ENCODE assay signal across 10 cellular contexts in genomic region chr9:95089916-95090791, GRCh38.
A peak's percentile ranks its signal among the peaks of the same experiment; 100 is the strongest.
DNase-seq lines count a peak whose midpoint lies in the region; ATAC-seq and TF ChIP-seq lines count a peak whose summit lies in the region.
"Had no signal": no experiment of that assay in that cellular context is flagged by ENCODE, and none has a peak within 500 bp of the region (broad histone marks: within the 10 kb centered on the region; RNA-seq: fewer than 3 reads in every experiment).

No MANE protein-coding gene starts in this region.

- CTCF ChIA-PET in activated naive CD4-positive, alpha-beta T cell treated with anti-CD3 and anti-CD28 coated beads, Interleukin-2, amount 10 ng/mL, durations not matched to agents 7 days and 5 days (lab: Charles Lee) = no interaction called here
- CTCF ChIA-PET in CD4-positive, alpha-beta T cell (lab: Charles Lee) = no interaction called here

- H3K27ac Mint-ChIP-seq in activated naive CD4-positive, alpha-beta T cell treated with anti-CD3 and anti-CD28 coated beads, Interleukin-2, amount 10 ng/mL, durations not matched to agents 7 days and 5 days = no peak overlapping the region
- H3K27ac Mint-ChIP-seq in CD4-positive, alpha-beta T cell = no peak overlapping the region

- 0 out of 2 replicates have a peak overlapping the region, but pooled peaks have one; percentile 6 for H3K27ac ChIP-seq in BLaER1
- peak overlapping the region; percentile 94 to 95 for H3K27ac ChIP-seq in ascending aorta
- H3K27ac ChIP-seq in right atrium auricular region = peak overlapping the region; percentile 71 to 85
- peak overlapping the region; percentile 77 for H3K27ac ChIP-seq in prostate gland
- H3K27ac ChIP-seq in CD4-positive, alpha-beta T cell (ENCODE audit: low read depth, low read length) = no peak overlapping the region

- POLR2A ChIA-PET in CD4-positive, alpha-beta T cell (lab: Charles Lee) = no interaction called here

- H3K9ac ChIP-seq in BLaER1 = no peak overlapping the region

- peaks cover 18% of the 10 kb centered on the region for H3K36me3 ChIP-seq in BLaER1
- H3K36me3 ChIP-seq in ascending aorta = peaks cover 20 to 33% of the 10 kb centered on the region in 2 donors
- H3K36me3 ChIP-seq in right atrium auricular region = peaks cover 69% of the 10 kb centered on the region
- peaks cover 0 to 4% of the 10 kb centered on the region in 2 donors for H3K36me3 ChIP-seq in prostate gland

- no peaks in the 10 kb centered on the region for H3K9me3 Mint-ChIP-seq in activated naive CD4-positive, alpha-beta T cell treated with anti-CD3 and anti-CD28 coated beads, Interleukin-2, amount 10 ng/mL, durations not matched to agents 7 days and 5 days
- H3K9me3 Mint-ChIP-seq in CD4-positive, alpha-beta T cell = no peaks in the 10 kb centered on the region

- TF ChIP-seq CTCF in ascending aorta (IDR thresholded peaks at IDR 0.05) = no peak
- TF ChIP-seq CTCF in right atrium auricular region (IDR thresholded peaks at IDR 0.05) = peak in 1 of 2 donors; percentile 20
- no peak for TF ChIP-seq CTCF in prostate gland (IDR thresholded peaks at IDR 0.05)
- no peak for TF ChIP-seq CTCF in CD4-positive, alpha-beta T cell (IDR thresholded peaks at IDR 0.05)

- H3K27me3 ChIP-seq in BLaER1 = no peaks in the 10 kb centered on the region
- H3K27me3 ChIP-seq in ascending aorta = no peaks in the 10 kb centered on the region
- H3K27me3 ChIP-seq in right atrium auricular region = no peaks in the 10 kb centered on the region
- H3K27me3 ChIP-seq in prostate gland (replicated peaks; ENCODE audit: insufficient read depth) = no peaks in the 10 kb centered on the region
- no peaks in the 10 kb centered on the region for H3K27me3 ChIP-seq in CD4-positive, alpha-beta T cell (ENCODE audit: control insufficient read depth, insufficient read depth, low read length)

- H3K4me3 Mint-ChIP-seq in activated naive CD4-positive, alpha-beta T cell treated with anti-CD3 and anti-CD28 coated beads, Interleukin-2, amount 10 ng/mL, durations not matched to agents 7 days and 5 days = no peak overlapping the region
- H3K4me3 Mint-ChIP-seq in CD4-positive, alpha-beta T cell = no peak overlapping the region

- peaks cover 7% of the 10 kb centered on the region for H3K27me3 Mint-ChIP-seq in activated naive CD4-positive, alpha-beta T cell treated with anti-CD3 and anti-CD28 coated beads, Interleukin-2, amount 10 ng/mL, durations not matched to agents 7 days and 5 days
- no peaks in the 10 kb centered on the region for H3K27me3 Mint-ChIP-seq in CD4-positive, alpha-beta T cell

- no peak for DNase-seq in ascending aorta (ENCODE audit: low spot score in 2 of 2)
- no peak for DNase-seq in right atrium auricular region (ENCODE audit: low spot score)
- no peak for DNase-seq in prostate gland (ENCODE audit: low spot score)
- no peak for DNase-seq in activated naive CD4-positive, alpha-beta T cell treated with anti-CD3 and anti-CD28 coated beads, Interleukin-2, amount 10 ng/mL, durations not matched to agents 7 days and 5 days
- no peak for DNase-seq in CD4-positive, alpha-beta T cell
- DNase-seq in islet precursor cell = no peak
- DNase-seq: dermis blood vessel endothelial cell; NK-92 treated with Interleukin-12 subunit alpha and Interleukin-12 subunit beta, amount 100 ng/mL, for 24 hours had no signal

- H3K9me3 ChIP-seq in BLaER1 = no peaks in the 10 kb centered on the region
- H3K9me3 ChIP-seq in ascending aorta = no peaks in the 10 kb centered on the region
- no peaks in the 10 kb centered on the region for H3K9me3 ChIP-seq in right atrium auricular region
- no peaks in the 10 kb centered on the region for H3K9me3 ChIP-seq in prostate gland
- no peaks in the 10 kb centered on the region for H3K9me3 ChIP-seq in CD4-positive, alpha-beta T cell (ENCODE audit: control insufficient read depth, low read length)

- H3K4me1 ChIP-seq in BLaER1 = peaks cover 80% of the 10 kb centered on the region
- H3K4me1 ChIP-seq in ascending aorta = peaks cover 48 to 79% of the 10 kb centered on the region in 2 donors
- peaks cover 3 to 89% of the 10 kb centered on the region in 2 donors for H3K4me1 ChIP-seq in right atrium auricular region
- peaks cover 36% of the 10 kb centered on the region for H3K4me1 ChIP-seq in prostate gland (replicated peaks)

- peaks cover 15% of the 10 kb centered on the region for H3K4me1 Mint-ChIP-seq in activated naive CD4-positive, alpha-beta T cell treated with anti-CD3 and anti-CD28 coated beads, Interleukin-2, amount 10 ng/mL, durations not matched to agents 7 days and 5 days
- H3K4me1 Mint-ChIP-seq in CD4-positive, alpha-beta T cell (ENCODE audit: low read depth) = peaks cover 21% of the 10 kb centered on the region

- peaks cover 17% of the 10 kb centered on the region for H4K20me1 ChIP-seq in BLaER1

- no peak for TF ChIP-seq POLR2A in prostate gland (IDR thresholded peaks at IDR 0.05)

- no peak overlapping the region for H3K4me3 ChIP-seq in BLaER1
- no peak overlapping the region for H3K4me3 ChIP-seq in ascending aorta
- no peak overlapping the region for H3K4me3 ChIP-seq in right atrium auricular region
- no peak overlapping the region for H3K4me3 ChIP-seq in prostate gland

- whole genome bisulfite sequencing in prostate gland = 21% methylated on average over 23 of the region's 23 CpGs

- H3K36me3 Mint-ChIP-seq in activated naive CD4-positive, alpha-beta T cell treated with anti-CD3 and anti-CD28 coated beads, Interleukin-2, amount 10 ng/mL, durations not matched to agents 7 days and 5 days = no peaks in the 10 kb centered on the region
- H3K36me3 Mint-ChIP-seq in CD4-positive, alpha-beta T cell (ENCODE audit: low read depth) = peaks cover 5% of the 10 kb centered on the region

- peak overlapping the region; percentile 93 for H3K4me2 ChIP-seq in BLaER1

- ATAC-seq in HG03108 (IDR thresholded peaks at IDR 0.05; ENCODE audit: unreplicated experiment) = no peak
- ATAC-seq in CD4-positive, alpha-beta T cell (ENCODE audit: poor library complexity) = no peak

- intact Hi-C loops in ascending aorta (cut with DNase I) = loop anchor here (2.0 to 5.0 kb wide), 2 partner anchors 37 to 417 kb away; no protein-coding TSS in a partner anchor
- intact Hi-C loops in prostate gland (cut with DNase I) = loop anchor here (10.0 kb wide), 1 partner anchor 55 kb away; no protein-coding TSS in a partner anchor
- intact Hi-C loops in CD4-positive, alpha-beta T cell (cut with DNase I, micrococcal nuclease) = no loop called here

Comparison
In these comparisons a context has a peak if more than half of its experiments do, and no peak if none do; other contexts are left out.
1. intact Hi-C loops: an anchor here in ascending aorta (2.0 to 5.0 kb wide) and prostate gland (10.0 kb wide); none called in CD4-positive, alpha-beta T cell.